Comparison of ENCODE assay signal across 22 cellular contexts in the genomic region with DNA sequence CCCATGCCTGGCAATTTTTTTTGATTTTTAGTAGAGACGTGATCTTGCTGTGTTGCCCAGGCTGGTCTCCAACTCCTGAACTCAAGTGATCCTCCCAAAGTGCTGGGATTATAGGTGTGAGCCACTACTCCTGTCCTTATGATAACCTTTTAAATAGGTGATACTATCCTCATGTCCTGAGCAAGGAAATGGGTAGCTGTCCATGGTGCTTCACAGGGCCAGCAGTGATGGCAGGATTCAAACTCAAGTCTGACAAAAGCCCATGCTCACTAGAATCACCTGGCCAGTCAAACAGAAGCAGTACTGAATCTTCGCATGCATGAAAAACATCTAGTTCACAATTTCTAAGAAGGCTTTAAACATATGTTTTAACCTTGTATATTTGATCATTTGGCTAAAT.
"Had no signal": no experiment of that assay in that cellular context is flagged by ENCODE, and none has a peak within 500 bp of the region (broad histone marks: within the 10 kb centered on the region; RNA-seq: fewer than 3 reads in every experiment).

No MANE protein-coding gene starts in this region.

- H3K9me3 ChIP-seq: gastrocnemius medialis, pancreas, suprapubic skin, vagina had no signal

- FAIRE-seq: colon, endometrium, pancreas had no signal

- H3K9me3 Mint-ChIP-seq: natural killer cell; stimulated activated naive CD8-positive, alpha-beta T cell treated with anti-CD3 and anti-CD28 coated beads, Interleukin-15, amount 100 ng/mL, for 72 hours had no signal

- H3K4me3 ChIP-seq: gastrocnemius medialis, pancreas, smooth muscle cell, suprapubic skin, vagina had no signal

- H3K27ac Mint-ChIP-seq: activated naive CD8-positive, alpha-beta T cell; activated T-cell treated with anti-CD3 and anti-CD28 coated beads, Interleukin-2, amount 50 U/mL, for 72 hours; natural killer cell; stimulated activated naive CD8-positive, alpha-beta T cell treated with anti-CD3 and anti-CD28 coated beads, Interleukin-15, amount 100 ng/mL, for 72 hours had no signal

- H3K27ac ChIP-seq: gastrocnemius medialis, pancreas, suprapubic skin, vagina had no signal

- H3K36me3 ChIP-seq: gastrocnemius medialis, pancreas, suprapubic skin, vagina had no signal

- ATAC-seq: activated CD4-positive, CD25-positive, alpha-beta regulatory T cell treated with anti-CD3 and anti-CD28 coated beads, Interleukin-2, amount 50 U/mL, for 24 hours; activated T-cell treated with anti-CD3 and anti-CD28 coated beads, Interleukin-2, amount 50 U/mL, for 72 hours; esophagus mucosa; gastrocnemius medialis; natural killer cell; pancreas; sciatic nerve; stimulated activated naive CD8-positive, alpha-beta T cell treated with anti-CD3 and anti-CD28 coated beads, Interleukin-15, amount 100 ng/mL, for 72 hours had no signal

- DNase-seq: activated CD8-positive, alpha-beta memory T cell treated with anti-CD3 and anti-CD28 coated beads for 24 hours; activated gamma-delta T cell; activated T-cell treated with anti-CD3 and anti-CD28 coated beads, Interleukin-2, amount 50 U/mL, for 72 hours; amniotic stem cell; caudate nucleus; gastrocnemius medialis; head of caudate nucleus; natural killer cell; pancreas; stimulated activated CD4-positive, alpha-beta T cell treated with anti-CD3 and anti-CD28 coated beads, Interleukin-4, amount 100 ng/mL, for 1 hour; stimulated activated naive CD8-positive, alpha-beta T cell treated with anti-CD3 and anti-CD28 coated beads, Interleukin-15, amount 100 ng/mL, for 72 hours; T1000; trophoblast cell had no signal

- H3K27me3 ChIP-seq: gastrocnemius medialis, pancreas, suprapubic skin, vagina had no signal

- H3K4me2 ChIP-seq: smooth muscle cell had no signal

- H3K36me3 Mint-ChIP-seq: natural killer cell had no signal

- H3K4me1 Mint-ChIP-seq: natural killer cell had no signal

- H3K27me3 Mint-ChIP-seq: activated naive CD8-positive, alpha-beta T cell; stimulated activated naive CD8-positive, alpha-beta T cell treated with anti-CD3 and anti-CD28 coated beads, Interleukin-15, amount 100 ng/mL, for 72 hours had no signal

- H3K4me3 Mint-ChIP-seq: activated naive CD8-positive, alpha-beta T cell; activated T-cell treated with anti-CD3 and anti-CD28 coated beads, Interleukin-2, amount 50 U/mL, for 72 hours; natural killer cell; stimulated activated naive CD8-positive, alpha-beta T cell treated with anti-CD3 and anti-CD28 coated beads, Interleukin-15, amount 100 ng/mL, for 72 hours had no signal
